Comparison of ENCODE assay signal across 28 cellular contexts in the genomic region with DNA sequence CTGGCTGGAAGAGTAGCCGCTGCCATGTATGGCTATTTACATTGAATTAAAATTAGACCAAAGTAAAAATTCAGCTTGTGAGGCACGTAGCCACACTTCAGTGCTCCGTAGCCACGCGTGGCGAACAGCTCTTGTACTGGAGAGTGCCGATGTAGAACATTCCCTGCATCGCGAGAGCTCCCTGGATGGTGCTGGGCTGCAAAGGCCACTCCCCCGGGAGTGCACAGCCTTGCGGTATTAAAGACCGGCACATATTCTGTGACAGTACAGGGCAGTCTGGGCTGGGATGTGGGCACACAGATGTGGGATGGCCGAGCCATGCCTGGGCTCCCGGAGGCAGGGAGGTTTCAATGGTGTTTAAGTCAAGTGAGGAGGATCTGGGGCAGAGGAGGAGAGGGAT.
DNase-seq lines count a peak whose midpoint lies in the region; ATAC-seq, FAIRE-seq and TF ChIP-seq lines count a peak whose summit lies in the region.
"Had no signal": no experiment of that assay in that cellular context is flagged by ENCODE, and none has a peak within 500 bp of the region (broad histone marks: within the 10 kb centered on the region; RNA-seq: fewer than 3 reads in every experiment).

No MANE protein-coding gene starts in this region.

- no peak overlapping the region for H4K91ac ChIP-seq in neuronal stem cell (ENCODE audit: low read depth, low read length, poor library complexity)

- intact Hi-C loops in HepG2 (cut with micrococcal nuclease; ENCODE audit: unreplicated experiment) (no loop called here), right lobe of liver (cut with DNase I) (no loop called here)

- no peak overlapping the region for H3K4me3 ChIP-seq in HepG2 (replicated peaks in 1 of 3; ENCODE audit: insufficient read depth in 1 of 3, low read depth in 2 of 3, low read length in 3 of 3)
- H3K4me3 ChIP-seq in right lobe of liver = no peak overlapping the region
- H3K4me3 ChIP-seq in neuronal stem cell (ENCODE audit: low read length in 2 of 2) = no peak overlapping the region
- H3K4me3 ChIP-seq in mesendoderm (ENCODE audit: low read length) = no peak overlapping the region
- H3K4me3 ChIP-seq: mucosa of descending colon, SK-N-MC, testis had no signal

- H3K23ac ChIP-seq in neuronal stem cell (ENCODE audit: low read depth, low read length, poor library complexity) (peak overlapping the region; percentile 27), mesendoderm (ENCODE audit: low read length) (no peak overlapping the region)

- H3K27me3 Mint-ChIP-seq in endothelial cell (ENCODE audit: unreplicated experiment) = peaks cover 11% of the 10 kb centered on the region
- H3K27me3 Mint-ChIP-seq: activated CD4-positive, alpha-beta T cell treated with anti-CD3 and anti-CD28 coated beads, Interleukin-2, amount 10 ng/mL, durations not matched to agents 24 days and 14 days; activated naive CD8-positive, alpha-beta T cell treated with anti-CD3 and anti-CD28 coated beads, Interleukin-2, amount 50 U/mL, for 24 hours; progenitor cell of endocrine pancreas had no signal

- CTCF ChIA-PET in HepG2 (lab: Yijun Ruan, JAX; ENCODE audit: low intra/inter-chr PET ratio, low total read pairs) = interaction anchor here (0.6 kb wide), 1 partner anchor 140 kb away, joined by 3 read pairs; no protein-coding TSS in a partner anchor

- FAIRE-seq in HepG2 (lab: Jason Lieb, UNC) = no peak
- FAIRE-seq: A204.1, GM19239 had no signal

- no peak overlapping the region for H3K14ac ChIP-seq in neuronal stem cell (ENCODE audit: low read length)

- peaks cover 42% of the 10 kb centered on the region; the same call in 1 of the 2 replicates for H4K20me1 ChIP-seq in HepG2 (ENCODE audit: insufficient read depth, low read length)

- H3K79me1 ChIP-seq in neuronal stem cell (ENCODE audit: low read depth, low read length) = peaks cover 19% of the 10 kb centered on the region
- H3K79me1 ChIP-seq in mesendoderm (ENCODE audit: low read length) = peaks cover 57% of the 10 kb centered on the region

- in situ Hi-C loops in HepG2 (cut with HindIII; ENCODE audit: extremely low pct_ligation_motif_present, low pct_unique_long_range_greater_than_20kb) = no loop called here

- no peak overlapping the region for H2BK15ac ChIP-seq in neuronal stem cell (ENCODE audit: low read length)
- no peak overlapping the region for H2BK15ac ChIP-seq in mesendoderm (replicated peaks; ENCODE audit: low read depth)

- TF ChIP-seq EP300 in HepG2 (IDR thresholded peaks at IDR 0.05; ENCODE audit: low read depth in 2 of 2, low read length in 2 of 2) = no peak
- TF ChIP-seq EP300 in HepG2 (CRISPR knock-in tag; IDR thresholded peaks at IDR 0.05; ENCODE audit: borderline replicate concordance) = no peak

- H3K27ac ChIP-seq in HepG2 (ENCODE audit: extremely low read length, insufficient read depth, low read length) (no peak overlapping the region), right lobe of liver (no peak overlapping the region), neuronal stem cell (replicated peaks; ENCODE audit: low read length) (no peak overlapping the region), mesendoderm (ENCODE audit: low read depth, low read length) (no peak overlapping the region)
- H3K27ac ChIP-seq: epithelial cell of prostate, KMS-11, SK-N-MC, testis, VCaP had no signal

- H3K4me1 Mint-ChIP-seq in endothelial cell (ENCODE audit: unreplicated experiment) = peaks cover 82% of the 10 kb centered on the region

- H2BK120ac ChIP-seq in neuronal stem cell (ENCODE audit: low read depth, low read length) (no peak overlapping the region), mesendoderm (ENCODE audit: low read depth, low read length) (no peak overlapping the region)

- H4K5ac ChIP-seq in mesendoderm (ENCODE audit: low read length) = no peak overlapping the region

- no peak overlapping the region for H3K9ac ChIP-seq in HepG2 (ENCODE audit: insufficient read depth, low read depth, low read length)
- H3K9ac ChIP-seq in neuronal stem cell (ENCODE audit: low read depth, low read length, poor library complexity) = no peak overlapping the region
- H3K9ac ChIP-seq in mesendoderm (ENCODE audit: low read length) = no peak overlapping the region
- H3K9ac ChIP-seq: KMS-11 had no signal

- H3K36me3 Mint-ChIP-seq in endothelial cell (ENCODE audit: low read depth, unreplicated experiment) = peaks cover 11% of the 10 kb centered on the region

- H3K4me2 ChIP-seq in HepG2 (ENCODE audit: low read depth, low read length) (no peak overlapping the region), neuronal stem cell (ENCODE audit: insufficient read depth, low read length, poor library complexity, severe bottlenecking) (no peak overlapping the region), mesendoderm (ENCODE audit: low read length) (no peak overlapping the region)
- H3K4me2 ChIP-seq: KMS-11 had no signal

- WGBS in HepG2 (ENCODE audit: low lambda C conversion rate) = 95% methylated on average over 14 of the region's 14 CpGs
- 89% methylated on average over 13 of the region's 14 CpGs for WGBS in right lobe of liver (ENCODE audit: insufficient coverage, low coverage, low lambda C conversion rate, missing lambda C conversion rate)
- no CpG with 5 or more reads among the region's 14 CpGs for WGBS in neuronal stem cell (ENCODE audit: extremely low coverage in 2 of 2, insufficient read length in 2 of 2, insufficient replicate concordance in 1 of 2), 2 donors
- WGBS in mesendoderm (ENCODE audit: extremely low coverage, insufficient coverage, low lambda C conversion rate) = no CpG with 5 or more reads among the region's 14 CpGs

- TF ChIP-seq RAD21 in HepG2 (CRISPR knock-in tag; IDR thresholded peaks at IDR 0.05) = no peak

- H2BK5ac ChIP-seq in neuronal stem cell (ENCODE audit: low read length) (no peak overlapping the region), mesendoderm (ENCODE audit: low read length) (no peak overlapping the region)

- no peak overlapping the region for H2BK12ac ChIP-seq in neuronal stem cell (ENCODE audit: low read length)

- no peak overlapping the region for H3K56ac ChIP-seq in mesendoderm (ENCODE audit: low read length)

- POLR2A ChIA-PET in HepG2 (lab: Yijun Ruan, JAX) = interaction anchor here (1.6 kb wide), 1 partner anchor 13 kb away, joined by 6 read pairs; no protein-coding TSS in a partner anchor

- H2AFZ ChIP-seq in HepG2 (ENCODE audit: low read length) = no peak overlapping the region
- no peak overlapping the region for H2AFZ ChIP-seq in neuronal stem cell (ENCODE audit: low read length)

- H3K79me2 ChIP-seq in HepG2 (ENCODE audit: insufficient read depth, low read length) (peaks cover 96% of the 10 kb centered on the region), mesendoderm (ENCODE audit: control insufficient read depth, insufficient read depth, low read length) (peaks cover 39% of the 10 kb centered on the region)

- H3K4me1 ChIP-seq in HepG2 (ENCODE audit: insufficient read depth, low read length) = peaks cover 100% of the 10 kb centered on the region
- H3K4me1 ChIP-seq in right lobe of liver = peaks cover 2 to 66% (median 34%) of the 10 kb centered on the region in 4 donors
- peaks cover 15 to 17% of the 10 kb centered on the region in 2 donors for H3K4me1 ChIP-seq in neuronal stem cell (ENCODE audit: control insufficient read depth in 2 of 2, insufficient read depth in 1 of 2, low read depth in 1 of 2, low read length in 2 of 2)
- peaks cover 2% of the 10 kb centered on the region for H3K4me1 ChIP-seq in mesendoderm (ENCODE audit: control insufficient read depth, low read depth, low read length)
- H3K4me1 ChIP-seq: testis had no signal

- H2AK5ac ChIP-seq in neuronal stem cell (ENCODE audit: low read depth, low read length) (no peak overlapping the region), mesendoderm (ENCODE audit: low read length) (no peak overlapping the region)

- no peak overlapping the region for H3K18ac ChIP-seq in neuronal stem cell (ENCODE audit: low read length)
- no peak overlapping the region for H3K18ac ChIP-seq in mesendoderm (ENCODE audit: low read length)

- H3K36me3 ChIP-seq in HepG2 (replicated peaks in 1 of 2; ENCODE audit: control insufficient read depth in 1 of 2, insufficient read depth in 2 of 2, low read length in 2 of 2) (peaks cover 1 to 9% of the 10 kb centered on the region in 2 experiments; a peak in 2 of 5 replicates), right lobe of liver (no peaks in the 10 kb centered on the region), neuronal stem cell (replicated peaks in 1 of 2; ENCODE audit: control insufficient read depth in 2 of 2, insufficient read depth in 2 of 2, low read length in 2 of 2) (peaks cover 0 to 1% of the 10 kb centered on the region in 2 donors), mesendoderm (ENCODE audit: control insufficient read depth, insufficient read depth, low read length) (no peaks in the 10 kb centered on the region)

- no peaks in the 10 kb centered on the region for H3K9me3 Mint-ChIP-seq in endothelial cell (ENCODE audit: unreplicated experiment)
- H3K9me3 Mint-ChIP-seq: activated CD4-positive, alpha-beta T cell treated with anti-CD3 and anti-CD28 coated beads, Interleukin-2, amount 10 ng/mL, durations not matched to agents 24 days and 14 days; activated naive CD8-positive, alpha-beta T cell treated with anti-CD3 and anti-CD28 coated beads, Interleukin-2, amount 50 U/mL, for 24 hours; activated T-cell treated with anti-CD3 and anti-CD28 coated beads, Interleukin-2, amount 50 U/mL, for 4 hours; nephron progenitor cell had no signal

- H3K4ac ChIP-seq in neuronal stem cell (ENCODE audit: low read length) (no peak overlapping the region), mesendoderm (ENCODE audit: low read depth, low read length) (no peak overlapping the region)

- H3K4me3 Mint-ChIP-seq in endothelial cell (ENCODE audit: unreplicated experiment) = peak overlapping the region; percentile 11
- H3K4me3 Mint-ChIP-seq: activated CD4-positive, alpha-beta T cell treated with anti-CD3 and anti-CD28 coated beads, Interleukin-2, amount 10 ng/mL, durations not matched to agents 24 days and 14 days; activated naive CD8-positive, alpha-beta T cell treated with anti-CD3 and anti-CD28 coated beads, Interleukin-2, amount 50 U/mL, for 24 hours; activated T-cell treated with anti-CD3 and anti-CD28 coated beads, Interleukin-2, amount 50 U/mL, for 4 hours; nephron progenitor cell had no signal

- H3K9me3 ChIP-seq in HepG2 (ENCODE audit: low read length) (no peaks in the 10 kb centered on the region), right lobe of liver (no peaks in the 10 kb centered on the region), neuronal stem cell (replicated peaks in 1 of 2; ENCODE audit: control insufficient read depth in 2 of 2, insufficient read depth in 1 of 2, low read depth in 1 of 2, low read length in 2 of 2) (no peaks in the 10 kb centered on the region)
- H3K9me3 ChIP-seq: mucosa of descending colon, testis had no signal

- DNase-seq in HepG2 (ENCODE audit: low spot score) (no peak), right lobe of liver (no peak), endothelial cell (ENCODE audit: low spot score) (no peak), neuronal stem cell (ENCODE audit: low spot score) (no peak), activated T-cell treated with anti-CD3 and anti-CD28 coated beads for 4 hours (no peak), NCI-H1436 (lab: John Stamatoyannopoulos, UW) (no peak), midbrain (lab: John Stamatoyannopoulos, UW) (no peak), mesendoderm (no peak)
- DNase-seq: activated CD4-positive, alpha-beta T cell treated with anti-CD3 and anti-CD28 coated beads, Interleukin-2, amount 10 ng/mL, durations not matched to agents 24 days and 14 days; activated naive CD8-positive, alpha-beta T cell treated with anti-CD3 and anti-CD28 coated beads, Interleukin-2, amount 50 U/mL, for 24 hours; activated T-cell treated with anti-CD3 and anti-CD28 coated beads, Interleukin-2, amount 50 U/mL, for 4 hours; AML-193; DMS79; islet precursor cell; mucosa of descending colon; NCI-H1417; NCI-H2081 treated with DMSO at 0.1 percent for 48 hours; NCI-H82; nephron progenitor cell; stimulated activated naive CD8-positive, alpha-beta T cell treated with anti-CD3 and anti-CD28 coated beads, Interleukin-15, Interleukin-2, amounts not matched to agents 100 U/mL and 50 U/mL, for 24 hours; testis had no signal

- no peak overlapping the region for H3K27ac Mint-ChIP-seq in endothelial cell (ENCODE audit: unreplicated experiment)
- H3K27ac Mint-ChIP-seq: activated CD4-positive, alpha-beta T cell treated with anti-CD3 and anti-CD28 coated beads, Interleukin-2, amount 10 ng/mL, durations not matched to agents 24 days and 14 days; activated naive CD8-positive, alpha-beta T cell treated with anti-CD3 and anti-CD28 coated beads, Interleukin-2, amount 50 U/mL, for 24 hours; nephron progenitor cell; progenitor cell of endocrine pancreas had no signal

- BruUV-seq in HepG2 (replicated peaks; lab: Mats Ljungman, UMichigan) = no TSS peak

- TF ChIP-seq CTCF in HepG2 (CRISPR knock-in tag; IDR thresholded peaks at IDR 0.05) (no peak), right lobe of liver (IDR thresholded peaks at IDR 0.05) (no peak), endothelial cell (IDR thresholded peaks at IDR 0.05; ENCODE audit: unreplicated experiment) (no peak)

- H4K8ac ChIP-seq in neuronal stem cell (ENCODE audit: low read depth, low read length) (no peak overlapping the region), mesendoderm (ENCODE audit: low read depth, low read length) (no peak overlapping the region)

- H3K27me3 ChIP-seq in HepG2 (ENCODE audit: control insufficient read depth in 1 of 2, insufficient read depth in 2 of 2, low read length in 2 of 2) = no peaks in the 10 kb centered on the region
- H3K27me3 ChIP-seq in right lobe of liver = no peaks in the 10 kb centered on the region
- H3K27me3 ChIP-seq in neuronal stem cell (ENCODE audit: control insufficient read depth in 3 of 3, insufficient read depth in 3 of 3, low read depth in 1 of 3, low read length in 3 of 3) = no peaks in the 10 kb centered on the region
- no peaks in the 10 kb centered on the region for H3K27me3 ChIP-seq in mesendoderm (ENCODE audit: insufficient read depth, low read length, poor library complexity)
- H3K27me3 ChIP-seq: testis had no signal

- no peak for TF ChIP-seq POLR2A in HepG2 (IDR thresholded peaks at IDR 0.05; ENCODE audit: insufficient read depth in 1 of 2, low read depth in 2 of 2, low read length in 2 of 2)
- TF ChIP-seq POLR2A in right lobe of liver (IDR thresholded peaks at IDR 0.05) = no peak

- ATAC-seq in HepG2 (no peak), right lobe of liver (no peak)
- ATAC-seq: activated naive CD8-positive, alpha-beta T cell treated with anti-CD3 and anti-CD28 coated beads, Interleukin-2, amount 50 U/mL, for 24 hours; activated T-cell treated with anti-CD3 and anti-CD28 coated beads, Interleukin-2, amount 50 U/mL, for 4 hours; mucosa of descending colon; stimulated activated naive CD8-positive, alpha-beta T cell treated with anti-CD3 and anti-CD28 coated beads, Interleukin-15, Interleukin-2, amounts not matched to agents 100 U/mL and 50 U/mL, for 24 hours had no signal
